ENCODE assay signal across 1 cellular context in the genomic region with DNA sequence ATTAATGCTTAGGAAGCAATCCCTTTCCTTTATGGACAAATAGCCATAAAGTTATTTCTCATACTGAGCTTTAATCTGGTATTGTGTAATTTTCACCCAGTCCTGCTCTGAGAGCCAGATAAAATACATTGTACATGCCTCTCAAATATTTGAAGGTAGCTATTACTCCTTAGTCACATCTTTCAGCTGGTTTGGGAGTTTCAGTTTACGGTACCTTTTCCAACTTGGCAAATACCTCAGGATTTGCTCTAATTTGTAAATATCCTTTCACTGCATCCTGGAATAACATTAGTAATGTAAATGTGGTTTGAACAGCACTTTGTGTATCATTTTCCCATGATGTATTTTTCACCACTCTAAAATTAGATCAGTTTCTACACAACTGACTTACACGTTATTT.
TF ChIP-seq lines count a peak whose summit lies in the region.

No MANE protein-coding gene starts in this region.

TF ChIP-seq in WTC11, 78 proteins besides CTCF, POLR2A, EP300 and RAD21 (continued from another document):
- TF ChIP-seq, protein P1, sequence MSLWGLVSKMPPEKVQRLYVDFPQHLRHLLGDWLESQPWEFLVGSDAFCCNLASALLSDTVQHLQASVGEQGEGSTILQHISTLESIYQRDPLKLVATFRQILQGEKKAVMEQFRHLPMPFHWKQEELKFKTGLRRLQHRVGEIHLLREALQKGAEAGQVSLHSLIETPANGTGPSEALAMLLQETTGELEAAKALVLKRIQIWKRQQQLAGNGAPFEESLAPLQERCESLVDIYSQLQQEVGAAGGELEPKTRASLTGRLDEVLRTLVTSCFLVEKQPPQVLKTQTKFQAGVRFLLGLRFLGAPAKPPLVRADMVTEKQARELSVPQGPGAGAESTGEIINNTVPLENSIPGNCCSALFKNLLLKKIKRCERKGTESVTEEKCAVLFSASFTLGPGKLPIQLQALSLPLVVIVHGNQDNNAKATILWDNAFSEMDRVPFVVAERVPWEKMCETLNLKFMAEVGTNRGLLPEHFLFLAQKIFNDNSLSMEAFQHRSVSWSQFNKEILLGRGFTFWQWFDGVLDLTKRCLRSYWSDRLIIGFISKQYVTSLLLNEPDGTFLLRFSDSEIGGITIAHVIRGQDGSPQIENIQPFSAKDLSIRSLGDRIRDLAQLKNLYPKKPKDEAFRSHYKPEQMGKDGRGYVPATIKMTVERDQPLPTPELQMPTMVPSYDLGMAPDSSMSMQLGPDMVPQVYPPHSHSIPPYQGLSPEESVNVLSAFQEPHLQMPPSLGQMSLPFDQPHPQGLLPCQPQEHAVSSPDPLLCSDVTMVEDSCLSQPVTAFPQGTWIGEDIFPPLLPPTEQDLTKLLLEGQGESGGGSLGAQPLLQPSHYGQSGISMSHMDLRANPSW (CRISPR knock-in tag; conservative IDR thresholded peaks at IDR 0.05; ENCODE audit: low read depth): no peak
- TF ChIP-seq, protein P2, sequence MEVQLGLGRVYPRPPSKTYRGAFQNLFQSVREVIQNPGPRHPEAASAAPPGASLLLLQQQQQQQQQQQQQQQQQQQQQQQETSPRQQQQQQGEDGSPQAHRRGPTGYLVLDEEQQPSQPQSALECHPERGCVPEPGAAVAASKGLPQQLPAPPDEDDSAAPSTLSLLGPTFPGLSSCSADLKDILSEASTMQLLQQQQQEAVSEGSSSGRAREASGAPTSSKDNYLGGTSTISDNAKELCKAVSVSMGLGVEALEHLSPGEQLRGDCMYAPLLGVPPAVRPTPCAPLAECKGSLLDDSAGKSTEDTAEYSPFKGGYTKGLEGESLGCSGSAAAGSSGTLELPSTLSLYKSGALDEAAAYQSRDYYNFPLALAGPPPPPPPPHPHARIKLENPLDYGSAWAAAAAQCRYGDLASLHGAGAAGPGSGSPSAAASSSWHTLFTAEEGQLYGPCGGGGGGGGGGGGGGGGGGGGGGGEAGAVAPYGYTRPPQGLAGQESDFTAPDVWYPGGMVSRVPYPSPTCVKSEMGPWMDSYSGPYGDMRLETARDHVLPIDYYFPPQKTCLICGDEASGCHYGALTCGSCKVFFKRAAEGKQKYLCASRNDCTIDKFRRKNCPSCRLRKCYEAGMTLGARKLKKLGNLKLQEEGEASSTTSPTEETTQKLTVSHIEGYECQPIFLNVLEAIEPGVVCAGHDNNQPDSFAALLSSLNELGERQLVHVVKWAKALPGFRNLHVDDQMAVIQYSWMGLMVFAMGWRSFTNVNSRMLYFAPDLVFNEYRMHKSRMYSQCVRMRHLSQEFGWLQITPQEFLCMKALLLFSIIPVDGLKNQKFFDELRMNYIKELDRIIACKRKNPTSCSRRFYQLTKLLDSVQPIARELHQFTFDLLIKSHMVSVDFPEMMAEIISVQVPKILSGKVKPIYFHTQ (CRISPR knock-in tag; IDR thresholded peaks at IDR 0.05): no peak
- TF ChIP-seq, protein P3, sequence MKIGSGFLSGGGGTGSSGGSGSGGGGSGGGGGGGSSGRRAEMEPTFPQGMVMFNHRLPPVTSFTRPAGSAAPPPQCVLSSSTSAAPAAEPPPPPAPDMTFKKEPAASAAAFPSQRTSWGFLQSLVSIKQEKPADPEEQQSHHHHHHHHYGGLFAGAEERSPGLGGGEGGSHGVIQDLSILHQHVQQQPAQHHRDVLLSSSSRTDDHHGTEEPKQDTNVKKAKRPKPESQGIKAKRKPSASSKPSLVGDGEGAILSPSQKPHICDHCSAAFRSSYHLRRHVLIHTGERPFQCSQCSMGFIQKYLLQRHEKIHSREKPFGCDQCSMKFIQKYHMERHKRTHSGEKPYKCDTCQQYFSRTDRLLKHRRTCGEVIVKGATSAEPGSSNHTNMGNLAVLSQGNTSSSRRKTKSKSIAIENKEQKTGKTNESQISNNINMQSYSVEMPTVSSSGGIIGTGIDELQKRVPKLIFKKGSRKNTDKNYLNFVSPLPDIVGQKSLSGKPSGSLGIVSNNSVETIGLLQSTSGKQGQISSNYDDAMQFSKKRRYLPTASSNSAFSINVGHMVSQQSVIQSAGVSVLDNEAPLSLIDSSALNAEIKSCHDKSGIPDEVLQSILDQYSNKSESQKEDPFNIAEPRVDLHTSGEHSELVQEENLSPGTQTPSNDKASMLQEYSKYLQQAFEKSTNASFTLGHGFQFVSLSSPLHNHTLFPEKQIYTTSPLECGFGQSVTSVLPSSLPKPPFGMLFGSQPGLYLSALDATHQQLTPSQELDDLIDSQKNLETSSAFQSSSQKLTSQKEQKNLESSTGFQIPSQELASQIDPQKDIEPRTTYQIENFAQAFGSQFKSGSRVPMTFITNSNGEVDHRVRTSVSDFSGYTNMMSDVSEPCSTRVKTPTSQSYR (CRISPR knock-in tag; IDR thresholded peaks at IDR 0.05): no peak
- TF ChIP-seq, protein P4, sequence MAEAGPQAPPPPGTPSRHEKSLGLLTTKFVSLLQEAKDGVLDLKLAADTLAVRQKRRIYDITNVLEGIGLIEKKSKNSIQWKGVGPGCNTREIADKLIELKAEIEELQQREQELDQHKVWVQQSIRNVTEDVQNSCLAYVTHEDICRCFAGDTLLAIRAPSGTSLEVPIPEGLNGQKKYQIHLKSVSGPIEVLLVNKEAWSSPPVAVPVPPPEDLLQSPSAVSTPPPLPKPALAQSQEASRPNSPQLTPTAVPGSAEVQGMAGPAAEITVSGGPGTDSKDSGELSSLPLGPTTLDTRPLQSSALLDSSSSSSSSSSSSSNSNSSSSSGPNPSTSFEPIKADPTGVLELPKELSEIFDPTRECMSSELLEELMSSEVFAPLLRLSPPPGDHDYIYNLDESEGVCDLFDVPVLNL (CRISPR knock-in tag; IDR thresholded peaks at IDR 0.05; ENCODE audit: borderline replicate concordance, low read depth): no peak
- TF ChIP-seq, protein P5, sequence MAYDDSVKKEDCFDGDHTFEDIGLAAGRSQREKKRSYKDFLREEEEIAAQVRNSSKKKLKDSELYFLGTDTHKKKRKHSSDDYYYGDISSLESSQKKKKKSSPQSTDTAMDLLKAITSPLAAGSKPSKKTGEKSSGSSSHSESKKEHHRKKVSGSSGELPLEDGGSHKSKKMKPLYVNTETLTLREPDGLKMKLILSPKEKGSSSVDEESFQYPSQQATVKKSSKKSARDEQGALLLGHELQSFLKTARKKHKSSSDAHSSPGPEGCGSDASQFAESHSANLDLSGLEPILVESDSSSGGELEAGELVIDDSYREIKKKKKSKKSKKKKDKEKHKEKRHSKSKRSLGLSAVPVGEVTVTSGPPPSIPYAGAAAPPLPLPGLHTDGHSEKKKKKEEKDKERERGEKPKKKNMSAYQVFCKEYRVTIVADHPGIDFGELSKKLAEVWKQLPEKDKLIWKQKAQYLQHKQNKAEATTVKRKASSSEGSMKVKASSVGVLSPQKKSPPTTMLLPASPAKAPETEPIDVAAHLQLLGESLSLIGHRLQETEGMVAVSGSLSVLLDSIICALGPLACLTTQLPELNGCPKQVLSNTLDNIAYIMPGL (CRISPR knock-in tag; IDR thresholded peaks at IDR 0.05): no peak
- TF ChIP-seq RELA (CRISPR knock-in tag; IDR thresholded peaks at IDR 0.05; ENCODE audit: borderline replicate concordance) (no peak), GABPB1 (CRISPR knock-in tag; IDR thresholded peaks at IDR 0.05) (no peak), PRRX2 (CRISPR knock-in tag; IDR thresholded peaks at IDR 0.05) (no peak), RORB (CRISPR knock-in tag; IDR thresholded peaks at IDR 0.05) (no peak), ESRRA (CRISPR knock-in tag; IDR thresholded peaks at IDR 0.05; ENCODE audit: borderline replicate concordance) (no peak)
- TF ChIP-seq, protein P6, sequence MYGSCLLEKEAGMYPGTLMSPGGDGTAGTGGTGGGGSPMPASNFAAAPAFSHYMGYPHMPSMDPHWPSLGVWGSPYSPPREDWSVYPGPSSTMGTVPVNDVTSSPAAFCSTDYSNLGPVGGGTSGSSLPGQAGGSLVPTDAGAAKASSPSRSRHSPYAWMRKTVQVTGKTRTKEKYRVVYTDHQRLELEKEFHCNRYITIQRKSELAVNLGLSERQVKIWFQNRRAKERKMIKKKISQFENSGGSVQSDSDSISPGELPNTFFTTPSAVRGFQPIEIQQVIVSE (CRISPR knock-in tag; IDR thresholded peaks at IDR 0.05; ENCODE audit: borderline replicate concordance): no peak
- TF ChIP-seq, protein P7, sequence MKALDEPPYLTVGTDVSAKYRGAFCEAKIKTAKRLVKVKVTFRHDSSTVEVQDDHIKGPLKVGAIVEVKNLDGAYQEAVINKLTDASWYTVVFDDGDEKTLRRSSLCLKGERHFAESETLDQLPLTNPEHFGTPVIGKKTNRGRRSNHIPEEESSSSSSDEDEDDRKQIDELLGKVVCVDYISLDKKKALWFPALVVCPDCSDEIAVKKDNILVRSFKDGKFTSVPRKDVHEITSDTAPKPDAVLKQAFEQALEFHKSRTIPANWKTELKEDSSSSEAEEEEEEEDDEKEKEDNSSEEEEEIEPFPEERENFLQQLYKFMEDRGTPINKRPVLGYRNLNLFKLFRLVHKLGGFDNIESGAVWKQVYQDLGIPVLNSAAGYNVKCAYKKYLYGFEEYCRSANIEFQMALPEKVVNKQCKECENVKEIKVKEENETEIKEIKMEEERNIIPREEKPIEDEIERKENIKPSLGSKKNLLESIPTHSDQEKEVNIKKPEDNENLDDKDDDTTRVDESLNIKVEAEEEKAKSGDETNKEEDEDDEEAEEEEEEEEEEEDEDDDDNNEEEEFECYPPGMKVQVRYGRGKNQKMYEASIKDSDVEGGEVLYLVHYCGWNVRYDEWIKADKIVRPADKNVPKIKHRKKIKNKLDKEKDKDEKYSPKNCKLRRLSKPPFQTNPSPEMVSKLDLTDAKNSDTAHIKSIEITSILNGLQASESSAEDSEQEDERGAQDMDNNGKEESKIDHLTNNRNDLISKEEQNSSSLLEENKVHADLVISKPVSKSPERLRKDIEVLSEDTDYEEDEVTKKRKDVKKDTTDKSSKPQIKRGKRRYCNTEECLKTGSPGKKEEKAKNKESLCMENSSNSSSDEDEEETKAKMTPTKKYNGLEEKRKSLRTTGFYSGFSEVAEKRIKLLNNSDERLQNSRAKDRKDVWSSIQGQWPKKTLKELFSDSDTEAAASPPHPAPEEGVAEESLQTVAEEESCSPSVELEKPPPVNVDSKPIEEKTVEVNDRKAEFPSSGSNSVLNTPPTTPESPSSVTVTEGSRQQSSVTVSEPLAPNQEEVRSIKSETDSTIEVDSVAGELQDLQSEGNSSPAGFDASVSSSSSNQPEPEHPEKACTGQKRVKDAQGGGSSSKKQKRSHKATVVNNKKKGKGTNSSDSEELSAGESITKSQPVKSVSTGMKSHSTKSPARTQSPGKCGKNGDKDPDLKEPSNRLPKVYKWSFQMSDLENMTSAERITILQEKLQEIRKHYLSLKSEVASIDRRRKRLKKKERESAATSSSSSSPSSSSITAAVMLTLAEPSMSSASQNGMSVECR (CRISPR knock-in tag; IDR thresholded peaks at IDR 0.05; ENCODE audit: borderline replicate concordance): no peak
TF ChIP-seq in WTC11: peak in this region for 0.
